ENCODE assay signal across 21 cellular contexts in the genomic region with DNA sequence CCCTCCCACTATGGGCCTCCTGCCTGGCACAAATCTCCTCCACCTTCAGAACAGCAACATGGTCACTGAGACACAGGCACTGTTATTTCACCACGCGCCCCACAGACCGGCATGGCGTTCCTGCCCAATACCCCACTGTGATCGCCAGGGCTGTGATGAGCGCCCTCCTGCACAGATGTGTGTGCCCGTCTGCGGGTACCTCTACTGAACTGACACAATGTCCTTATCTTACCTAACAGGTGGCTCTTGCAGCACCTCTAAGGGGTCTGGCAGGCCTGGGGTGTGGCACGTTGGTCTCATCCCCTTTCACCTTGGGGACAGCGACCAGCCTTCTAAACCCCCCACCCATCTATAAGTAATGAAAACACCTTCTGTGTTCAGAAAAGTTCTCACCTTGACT.
"Had no signal": no experiment of that assay in that cellular context is flagged by ENCODE, and none has a peak within 500 bp of the region (broad histone marks: within the 10 kb centered on the region; RNA-seq: fewer than 3 reads in every experiment).

No MANE protein-coding gene starts in this region.

- H3K27me3 Mint-ChIP-seq: activated naive CD8-positive, alpha-beta T cell treated with anti-CD3 and anti-CD28 coated beads, Interleukin-2, amount 10 ng/mL, durations not matched to agents 7 days and 5 days; naive thymus-derived CD8-positive, alpha-beta T cell had no signal

- H3K4me3 ChIP-seq: colonic mucosa, heart left ventricle, ovary, thyroid gland, upper lobe of right lung had no signal

- H3K36me3 ChIP-seq: ovary had no signal

- H3K27ac Mint-ChIP-seq: activated naive CD8-positive, alpha-beta T cell treated with anti-CD3 and anti-CD28 coated beads, Interleukin-2, amount 10 ng/mL, durations not matched to agents 7 days and 5 days; activated T-cell treated with anti-CD3 and anti-CD28 coated beads, Interleukin-2, amount 50 U/mL, for 72 hours; mesothelial cell of epicardium had no signal

- ATAC-seq: activated T-cell treated with anti-CD3 and anti-CD28 coated beads, Interleukin-2, amount 50 U/mL, for 72 hours; heart left ventricle; left ventricle myocardium superior; naive thymus-derived CD8-positive, alpha-beta T cell; stimulated activated naive CD8-positive, alpha-beta T cell treated with anti-CD3 and anti-CD28 coated beads, Interleukin-15, Interleukin-2, amounts not matched to agents 100 U/mL and 50 U/mL, for 24 hours; upper lobe of right lung had no signal

- H3K27me3 ChIP-seq: colonic mucosa, heart left ventricle, neutrophil, ovary, thyroid gland, upper lobe of right lung had no signal

- H3K4me3 Mint-ChIP-seq: activated naive CD8-positive, alpha-beta T cell treated with anti-CD3 and anti-CD28 coated beads, Interleukin-2, amount 10 ng/mL, durations not matched to agents 7 days and 5 days; activated T-cell treated with anti-CD3 and anti-CD28 coated beads, Interleukin-2, amount 50 U/mL, for 72 hours; mesothelial cell of epicardium; naive thymus-derived CD8-positive, alpha-beta T cell had no signal

- H3K27ac ChIP-seq: colonic mucosa, epithelial cell of prostate, heart left ventricle, neutrophil, ovary, thyroid gland, upper lobe of right lung had no signal

- H3K4me1 ChIP-seq: colonic mucosa, thyroid gland, upper lobe of right lung had no signal

- DNase-seq: activated CD4-positive, CD25-positive, alpha-beta regulatory T cell; activated CD8-positive, alpha-beta memory T cell treated with anti-CD3 and anti-CD28 coated beads, Interleukin-2, amount 50 U/mL, for 48 hours; activated gamma-delta T cell treated with Interleukin-2 at 50 U/mL for 16 hours; activated naive CD8-positive, alpha-beta T cell treated with anti-CD3 and anti-CD28 coated beads, Interleukin-2, amount 10 ng/mL, durations not matched to agents 7 days and 5 days; activated T-cell treated with anti-CD3 and anti-CD28 coated beads, Interleukin-2, amount 50 U/mL, for 72 hours; amygdala; colonic mucosa; heart left ventricle; left ventricle myocardium superior; mammary epithelial cell; naive thymus-derived CD8-positive, alpha-beta T cell; ovary; right cardiac atrium; stimulated activated CD4-positive, alpha-beta T cell treated with anti-CD3 and anti-CD28 coated beads, Interleukin-12 subunit alpha, Interleukin-12 subunit beta, amount 100 ng/mL, for 4 hours; stimulated activated CD4-positive, alpha-beta T cell treated with anti-CD3 and anti-CD28 coated beads, Interleukin-4, amount 100 ng/mL, for 4 hours; stimulated activated naive CD8-positive, alpha-beta T cell treated with anti-CD3 and anti-CD28 coated beads, Interleukin-15, Interleukin-2, amounts not matched to agents 100 U/mL and 50 U/mL, for 24 hours; thyroid gland; upper lobe of right lung had no signal

- H3K9me3 ChIP-seq: colonic mucosa, heart left ventricle, neutrophil, ovary, thyroid gland, upper lobe of right lung had no signal

- H3K9me3 Mint-ChIP-seq: activated naive CD8-positive, alpha-beta T cell treated with anti-CD3 and anti-CD28 coated beads, Interleukin-2, amount 10 ng/mL, durations not matched to agents 7 days and 5 days; activated T-cell treated with anti-CD3 and anti-CD28 coated beads, Interleukin-2, amount 50 U/mL, for 72 hours; mesothelial cell of epicardium; naive thymus-derived CD8-positive, alpha-beta T cell had no signal
